Comparison of ENCODE assay signal across 8 cellular contexts in the genomic region with DNA sequence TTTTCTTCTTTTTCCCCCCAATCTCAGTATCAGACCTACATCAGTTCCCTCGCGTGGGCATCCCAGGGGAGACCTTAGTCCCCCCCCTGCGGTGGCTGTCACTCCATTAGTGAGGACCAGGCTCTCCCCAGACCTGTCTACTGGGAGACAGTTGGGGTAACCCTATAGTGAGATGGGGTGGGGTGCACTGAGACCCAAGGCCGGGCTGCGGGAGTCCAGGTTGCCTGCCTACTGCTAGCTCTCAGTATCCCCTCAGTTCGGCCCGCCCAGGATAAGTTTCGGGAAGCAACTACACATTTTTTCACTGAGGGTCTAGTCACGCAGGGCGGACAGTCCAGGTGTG. TPM values are rescaled to one million over a fixed set of nuclear protein-coding genes. Genes with fewer than 3 reads are reported as not detected.
DNase-seq lines count a peak whose midpoint lies in the region; ATAC-seq and TF ChIP-seq lines count a peak whose summit lies in the region.

No MANE protein-coding gene starts in this region.

- TF ChIP-seq RAD21 in neural cell (conservative IDR thresholded peaks at IDR 0.05): no peak

- H3K9me3 Mint-ChIP-seq in effector memory CD8-positive, alpha-beta T cell: no peaks in the 10 kb centered on the region

- H3F3A ChIP-seq in neural cell (ENCODE audit: insufficient read depth, low read length, poor library complexity, severe bottlenecking): no peaks in the 10 kb centered on the region

- TF ChIP-seq CTCF in neural cell (IDR thresholded peaks at IDR 0.05; ENCODE audit: poor library complexity, severe bottlenecking): no peak

- H3K4me1 ChIP-seq in BLaER1: peaks cover 35% of the 10 kb centered on the region

- H3K4me1 Mint-ChIP-seq in effector memory CD8-positive, alpha-beta T cell (ENCODE audit: low read depth in 2 of 2): peaks cover 22 to 26% of the 10 kb centered on the region in 2 donors

- H3K36me3 ChIP-seq in BLaER1 (no peaks in the 10 kb centered on the region), KOPT-K1 (ENCODE audit: insufficient read depth, low read length) (no peaks in the 10 kb centered on the region), neural cell (ENCODE audit: insufficient read depth, low read length) (no peaks in the 10 kb centered on the region)

- no peak for DNase-seq in effector memory CD8-positive, alpha-beta T cell
- DNase-seq in glomerular visceral epithelial cell (ENCODE audit: extremely low spot score): no peak
- no peak for DNase-seq in NCI-H226
- no peak for DNase-seq in DMS 273 (lab: John Stamatoyannopoulos, UW; ENCODE audit: unreplicated experiment)
- DNase-seq in activated effector memory CD4-positive, alpha-beta T cell treated with anti-CD3 and anti-CD28 coated beads, Interleukin-2, amount 50 U/mL, for 16 hours: no peak

- no peaks in the 10 kb centered on the region for H3K9me3 ChIP-seq in BLaER1
- H3K9me3 ChIP-seq in KOPT-K1 (ENCODE audit: insufficient read depth, low read length, poor library complexity, severe bottlenecking): no peaks in the 10 kb centered on the region
- no peaks in the 10 kb centered on the region for H3K9me3 ChIP-seq in neural cell (ENCODE audit: low read length)

- H3K27ac ChIP-seq in BLaER1 (peak overlapping the region; percentile 72), KOPT-K1 (ENCODE audit: low read depth, low read length, poor library complexity, severe bottlenecking) (peak overlapping the region; percentile 69), neural cell (ENCODE audit: low read length) (peak overlapping the region; percentile 51)

- peak overlapping the region; percentile 65 for H2AFZ ChIP-seq in neural cell (ENCODE audit: low read depth, low read length)

- no peaks in the 10 kb centered on the region for H3K9me2 ChIP-seq in neural cell (ENCODE audit: insufficient read depth, low read length)

- peaks cover 15% of the 10 kb centered on the region for H3K36me3 Mint-ChIP-seq in effector memory CD8-positive, alpha-beta T cell (ENCODE audit: insufficient read depth)

- ATAC-seq in effector memory CD8-positive, alpha-beta T cell (replicated peaks): no peak

- TF ChIP-seq EP300 in neural cell (conservative IDR thresholded peaks at IDR 0.05; ENCODE audit: poor library complexity, severe bottlenecking): no peak

- H3K4me3 ChIP-seq in BLaER1 (peak overlapping the region; percentile 85), neural cell (ENCODE audit: low read length) (peak overlapping the region; percentile 80)

- H3K9ac ChIP-seq in BLaER1 (peak overlapping the region; percentile 92), neural cell (ENCODE audit: low read length) (peak overlapping the region; percentile 74)

- H3K27ac Mint-ChIP-seq in effector memory CD8-positive, alpha-beta T cell: peak overlapping the region; percentile 84 to 85

- H3K79me2 ChIP-seq in neural cell (replicated peaks; ENCODE audit: insufficient read depth, low read length): peaks cover 36% of the 10 kb centered on the region

- H4K20me1 ChIP-seq in BLaER1 (peaks cover 38% of the 10 kb centered on the region), neural cell (ENCODE audit: insufficient read depth) (no peaks in the 10 kb centered on the region)

- H3K4me2 ChIP-seq in BLaER1: peak overlapping the region; percentile 82
- H3K4me2 ChIP-seq in neural cell (ENCODE audit: low read length): peak overlapping the region; percentile 28

- no peaks in the 10 kb centered on the region for H3K27me3 Mint-ChIP-seq in effector memory CD8-positive, alpha-beta T cell

- H3K27me3 ChIP-seq in BLaER1 (no peaks in the 10 kb centered on the region), neural cell (ENCODE audit: insufficient read depth, low read depth, low read length) (no peaks in the 10 kb centered on the region)

- H3K4me3 Mint-ChIP-seq in effector memory CD8-positive, alpha-beta T cell: peak overlapping the region; percentile 87 to 93

TF ChIP-seq in neural cell, 6 proteins besides CTCF, POLR2A, EP300 and RAD21:
- TF ChIP-seq, protein P1, sequence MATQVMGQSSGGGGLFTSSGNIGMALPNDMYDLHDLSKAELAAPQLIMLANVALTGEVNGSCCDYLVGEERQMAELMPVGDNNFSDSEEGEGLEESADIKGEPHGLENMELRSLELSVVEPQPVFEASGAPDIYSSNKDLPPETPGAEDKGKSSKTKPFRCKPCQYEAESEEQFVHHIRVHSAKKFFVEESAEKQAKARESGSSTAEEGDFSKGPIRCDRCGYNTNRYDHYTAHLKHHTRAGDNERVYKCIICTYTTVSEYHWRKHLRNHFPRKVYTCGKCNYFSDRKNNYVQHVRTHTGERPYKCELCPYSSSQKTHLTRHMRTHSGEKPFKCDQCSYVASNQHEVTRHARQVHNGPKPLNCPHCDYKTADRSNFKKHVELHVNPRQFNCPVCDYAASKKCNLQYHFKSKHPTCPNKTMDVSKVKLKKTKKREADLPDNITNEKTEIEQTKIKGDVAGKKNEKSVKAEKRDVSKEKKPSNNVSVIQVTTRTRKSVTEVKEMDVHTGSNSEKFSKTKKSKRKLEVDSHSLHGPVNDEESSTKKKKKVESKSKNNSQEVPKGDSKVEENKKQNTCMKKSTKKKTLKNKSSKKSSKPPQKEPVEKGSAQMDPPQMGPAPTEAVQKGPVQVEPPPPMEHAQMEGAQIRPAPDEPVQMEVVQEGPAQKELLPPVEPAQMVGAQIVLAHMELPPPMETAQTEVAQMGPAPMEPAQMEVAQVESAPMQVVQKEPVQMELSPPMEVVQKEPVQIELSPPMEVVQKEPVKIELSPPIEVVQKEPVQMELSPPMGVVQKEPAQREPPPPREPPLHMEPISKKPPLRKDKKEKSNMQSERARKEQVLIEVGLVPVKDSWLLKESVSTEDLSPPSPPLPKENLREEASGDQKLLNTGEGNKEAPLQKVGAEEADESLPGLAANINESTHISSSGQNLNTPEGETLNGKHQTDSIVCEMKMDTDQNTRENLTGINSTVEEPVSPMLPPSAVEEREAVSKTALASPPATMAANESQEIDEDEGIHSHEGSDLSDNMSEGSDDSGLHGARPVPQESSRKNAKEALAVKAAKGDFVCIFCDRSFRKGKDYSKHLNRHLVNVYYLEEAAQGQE (IDR thresholded peaks at IDR 0.05; ENCODE audit: borderline replicate concordance): no peak
- TF ChIP-seq TAF1 (IDR thresholded peaks at IDR 0.05; ENCODE audit: low read depth): peak; percentile 16

RNA-seq across cellular contexts. Expression of a gene that starts 0.7 kb away (rescaled TPM):
- polyA plus RNA-seq in neural cell: 23.4 and 33.4 TPM in 2 replicates
- polyA minus RNA-seq in neural cell: 55.8 and 64.1 TPM in 2 replicates
